ENCODE assay signal across 8 cellular contexts in genomic region chrX:135003876-135004623, GRCh38. TPM values are rescaled to one million over a fixed set of nuclear protein-coding genes. Genes with fewer than 3 reads are reported as not detected.
DNase-seq lines count a peak whose midpoint lies in the region; ATAC-seq and TF ChIP-seq lines count a peak whose summit lies in the region.

No MANE protein-coding gene starts in this region.

- no peak overlapping the region for H3K9ac ChIP-seq in liver (ENCODE audit: low read depth in 1 of 2, low read length in 2 of 2)

- DNase-seq in BE2C: peak; percentile 92
- peak; percentile 94 for DNase-seq in NCI-H69 (lab: John Stamatoyannopoulos, UW)
- peak; percentile 90 for DNase-seq in activated CD4-positive, alpha-beta T cell treated with anti-CD3 and anti-CD28 coated beads, Interleukin-2, amount 50 U/mL, for 48 hours
- peak; percentile 61 to 84 for DNase-seq in dermis microvascular lymphatic vessel endothelial cell (ENCODE audit: low read depth in 2 of 2)
- peak; percentile 82 to 87 for DNase-seq in stimulated activated CD4-positive, alpha-beta T cell treated with anti-CD3 and anti-CD28 coated beads, Interleukin-2, amount 100 ng/mL, for 48 hours

- H3K9me3 ChIP-seq in BE2C: no peaks in the 10 kb centered on the region
- no peaks in the 10 kb centered on the region for H3K9me3 ChIP-seq in liver (ENCODE audit: control insufficient read depth in 4 of 4, low read length in 3 of 4)

- H3K4me1 ChIP-seq in BE2C: no peaks in the 10 kb centered on the region
- peaks cover 0 to 6% (median 2%) of the 10 kb centered on the region in 4 donors for H3K4me1 ChIP-seq in liver (ENCODE audit: control insufficient read depth in 4 of 4, insufficient read depth in 4 of 4, low read length in 3 of 4)

- peak in 1 of 2 donors; percentile 4 for TF ChIP-seq RAD21 in liver (IDR thresholded peaks at IDR 0.05)

- H3K36me3 ChIP-seq in BE2C: no peaks in the 10 kb centered on the region
- H3K36me3 ChIP-seq in liver (ENCODE audit: control insufficient read depth in 4 of 4, insufficient read depth in 3 of 4, low read depth in 1 of 4, low read length in 3 of 4): no peaks in the 10 kb centered on the region

- 1% methylated on average over 35 of the region's 35 CpGs for WGBS in liver

- no peaks in the 10 kb centered on the region for H3K27me3 ChIP-seq in BE2C
- no peaks in the 10 kb centered on the region for H3K27me3 ChIP-seq in liver (ENCODE audit: control insufficient read depth in 4 of 4, insufficient read depth in 4 of 4, low read length in 3 of 4)

- no peak overlapping the region for H3K27ac ChIP-seq in liver (ENCODE audit: low read depth in 1 of 2, low read length in 2 of 2)

- TF ChIP-seq CTCF in BE2C (IDR thresholded peaks at IDR 0.05; ENCODE audit: low read depth, low read length) (no peak), liver (IDR thresholded peaks at IDR 0.05; ENCODE audit: low read depth, low read length, missing input control) (no peak)

- H3K4me3 ChIP-seq in BE2C (ENCODE audit: low read depth, low read length): peak overlapping the region; percentile 75
- H3K4me3 ChIP-seq in liver (ENCODE audit: low read depth in 1 of 3, low read length in 3 of 3): peak overlapping the region; percentile 27 to 55 (median 41)

- ATAC-seq in GM19372 (IDR thresholded peaks at IDR 0.05; ENCODE audit: low read depth, unreplicated experiment): peak; percentile 92
- ATAC-seq in HG03520 (IDR thresholded peaks at IDR 0.05; ENCODE audit: unreplicated experiment): peak; percentile 87

TF ChIP-seq in liver, 16 proteins besides CTCF, POLR2A, EP300 and RAD21:
- no peak for TF ChIP-seq JUND (IDR thresholded peaks at IDR 0.05)
- TF ChIP-seq MAX (IDR thresholded peaks at IDR 0.05): peak; percentile 22
- peak; percentile 45 for TF ChIP-seq SP1 (IDR thresholded peaks at IDR 0.05)
- no peak for TF ChIP-seq HNF4G (IDR thresholded peaks at IDR 0.05)
- peak; percentile 20 for TF ChIP-seq YY1 (IDR thresholded peaks at IDR 0.05)
- TF ChIP-seq GABPA (IDR thresholded peaks at IDR 0.05 in 1 of 2, conservative IDR thresholded peaks at IDR 0.05 in 1 of 2): peak; percentile 32 to 75

RNA-seq across cellular contexts. Expression of gene SMIM10, which starts 13.3 kb away (rescaled TPM):
- 5.6 TPM for polyA plus RNA-seq in BE2C (2012; ENCODE audit: insufficient read depth, insufficient read length, low read depth)
- total RNA-seq in dermis microvascular lymphatic vessel endothelial cell (1.5 and 1.9 TPM in 2 replicates), liver (1 to 10 TPM in 1 of 2 donors, under 1 TPM in 1; 0.33 to 6.5 TPM)
- under 1 TPM; 0.53 to 0.83 TPM for polyA plus RNA-seq in liver

RNA-seq across cellular contexts. Expression of gene RTL8B, which starts 18.3 kb away (rescaled TPM):
- polyA plus RNA-seq in BE2C (2012; ENCODE audit: insufficient read depth, insufficient read length, low read depth): 31.5 TPM
- 3.7 and 7.0 TPM in 2 replicates for total RNA-seq in dermis microvascular lymphatic vessel endothelial cell
- 1 to 10 TPM in 1 of 2 donors, under 1 TPM in 1; 0.50 to 3.3 TPM for total RNA-seq in liver
- 1 to 10 TPM; 1.6 to 3.3 TPM for polyA plus RNA-seq in liver

RNA-seq across cellular contexts. Expression of gene RTL8C, which starts 28.1 kb away (rescaled TPM):
- polyA plus RNA-seq in BE2C (2012; ENCODE audit: insufficient read depth, insufficient read length, low read depth): 235 TPM
- 15.9 and 24.8 TPM in 2 replicates for total RNA-seq in dermis microvascular lymphatic vessel endothelial cell
- 10 to 100 TPM in 1 of 2 donors, 1 to 10 TPM in 1; 6.4 to 13.2 TPM for total RNA-seq in liver
- 10 to 100 TPM; 32.6 to 46.1 TPM for polyA plus RNA-seq in liver

RNA-seq across cellular contexts. Expression of gene RTL8A, which starts 47.9 kb away (rescaled TPM):
- 184 TPM for polyA plus RNA-seq in BE2C (2012; ENCODE audit: insufficient read depth, insufficient read length, low read depth)
- total RNA-seq in dermis microvascular lymphatic vessel endothelial cell (4.2 and 4.6 TPM in 2 replicates), liver (1 to 10 TPM; 1.1 to 3.4 TPM)
- 10 to 100 TPM; 30.9 to 44.5 TPM for polyA plus RNA-seq in liver
